8 cellular contexts compared by ENCODE assay signal in the genomic region with DNA sequence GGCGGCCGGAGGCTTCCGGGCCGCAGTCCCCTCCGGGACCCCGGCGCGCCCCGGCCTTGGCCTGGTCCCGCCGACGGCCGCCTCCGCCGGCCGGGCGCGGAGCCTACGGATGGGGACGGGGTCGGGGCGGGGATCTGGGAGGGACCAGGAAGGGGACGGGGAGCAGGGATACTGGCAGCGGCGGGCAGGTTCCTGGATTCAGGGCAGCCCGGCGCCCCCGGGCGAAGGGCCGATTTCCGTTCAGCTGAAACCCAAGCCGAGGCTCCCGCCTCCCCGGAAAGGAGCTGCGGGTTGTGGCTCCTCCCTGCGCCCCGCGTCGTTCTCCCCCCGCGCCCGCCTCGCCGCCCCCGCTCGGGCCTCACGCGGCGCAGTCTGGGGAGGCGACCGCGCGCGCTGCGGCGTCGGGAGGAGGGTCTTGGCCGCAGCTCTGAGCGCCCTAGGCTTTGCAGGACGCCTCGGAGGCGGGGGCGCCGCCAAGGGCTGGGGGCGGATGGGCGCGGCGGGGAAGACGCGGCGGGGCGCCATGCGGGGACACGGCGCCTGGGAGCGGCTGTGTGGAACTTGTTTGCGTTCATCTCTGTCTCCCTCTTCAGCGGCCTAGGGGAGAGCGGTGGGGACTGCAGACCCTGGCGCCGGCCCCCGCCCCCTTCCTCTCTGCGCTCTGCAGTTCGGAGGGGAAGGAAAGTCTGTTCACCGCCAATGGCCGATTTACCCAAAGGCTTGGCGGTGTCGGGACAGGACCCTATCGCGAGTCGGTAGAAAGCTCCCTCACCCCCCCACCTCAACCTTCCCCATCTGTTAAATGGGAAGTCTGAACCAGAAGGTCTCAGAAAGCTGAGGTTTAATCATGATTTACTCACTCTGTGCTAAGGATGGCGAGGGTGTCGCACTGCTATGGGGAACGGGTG. TPM values are rescaled to one million over a fixed set of nuclear protein-coding genes. Genes with fewer than 3 reads are reported as not detected.
DNase-seq lines count a peak whose midpoint lies in the region; ATAC-seq and TF ChIP-seq lines count a peak whose summit lies in the region.

No MANE protein-coding gene starts in this region.

- H3K27ac Mint-ChIP-seq in brain, result peak overlapping the region in 3 of 5 experiments; percentile 58 to 97 (median 92)
- no peak overlapping the region for H3K27ac Mint-ChIP-seq in stimulated activated naive CD8-positive, alpha-beta T cell treated with anti-CD3 and anti-CD28 coated beads, Interleukin-15, amount 100 ng/mL, for 72 hours

- no peaks in the 10 kb centered on the region for H3K36me3 ChIP-seq in kidney epithelial cell (ENCODE audit: control insufficient read depth, insufficient read depth, low read length)

- TF ChIP-seq CTCF in brain (conservative IDR thresholded peaks at IDR 0.05), result peak in 1 of 2 experiments; percentile 17
- TF ChIP-seq CTCF in kidney epithelial cell (IDR thresholded peaks at IDR 0.05; ENCODE audit: insufficient read depth, low read length, poor library complexity, severe bottlenecking), result no peak

- H3K4me1 Mint-ChIP-seq in brain, result peaks cover 37% of the 10 kb centered on the region
- H3K4me1 Mint-ChIP-seq in stimulated activated naive CD8-positive, alpha-beta T cell treated with anti-CD3 and anti-CD28 coated beads, Interleukin-15, amount 100 ng/mL, for 72 hours, result no peaks in the 10 kb centered on the region

- H3K36me3 Mint-ChIP-seq in brain, result peaks cover 25% of the 10 kb centered on the region

- H3K4me3 Mint-ChIP-seq in brain, result peak overlapping the region; percentile 75 to 85 (median 82)
- H3K4me3 Mint-ChIP-seq in stimulated activated naive CD8-positive, alpha-beta T cell treated with anti-CD3 and anti-CD28 coated beads, Interleukin-15, amount 100 ng/mL, for 72 hours, result peak overlapping the region; percentile 69 to 85

- peaks cover 6% of the 10 kb centered on the region for H3K27me3 Mint-ChIP-seq in brain
- peaks cover 67% of the 10 kb centered on the region for H3K27me3 Mint-ChIP-seq in stimulated activated naive CD8-positive, alpha-beta T cell treated with anti-CD3 and anti-CD28 coated beads, Interleukin-15, amount 100 ng/mL, for 72 hours

- ATAC-seq in stimulated activated naive CD8-positive, alpha-beta T cell treated with anti-CD3 and anti-CD28 coated beads, Interleukin-15, amount 100 ng/mL, for 72 hours, result peak; percentile 68

- peaks cover 6% of the 10 kb centered on the region for H3K27me3 ChIP-seq in kidney epithelial cell (ENCODE audit: control insufficient read depth, insufficient read depth, low read length)

- in situ Hi-C loops in KBM-7 (cut with MboI; ENCODE audit: low pct_unique_long_range_greater_than_20kb, low sequenced_read_pairs), result no loop called here

- DNase-seq in NCI-H510A treated with DMSO at 0.1 percent for 48 hours (lab: John Stamatoyannopoulos, UW) (peak; percentile 15), NCI-H510A (lab: John Stamatoyannopoulos, UW) (no peak), NCI-H774 (lab: John Stamatoyannopoulos, UW) (peak; percentile 77), kidney epithelial cell (ENCODE audit: low read depth) (no peak), KBM-7 (no peak), GM19240 (ENCODE audit: insufficient read length, low spot score) (no peak)
- no peak for DNase-seq in stimulated activated naive CD8-positive, alpha-beta T cell treated with anti-CD3 and anti-CD28 coated beads, Interleukin-15, amount 100 ng/mL, for 72 hours

- peaks cover under 1 to 7% (median 3%) of the 10 kb centered on the region in 5 experiments for H3K9me3 Mint-ChIP-seq in brain
- H3K9me3 Mint-ChIP-seq in stimulated activated naive CD8-positive, alpha-beta T cell treated with anti-CD3 and anti-CD28 coated beads, Interleukin-15, amount 100 ng/mL, for 72 hours, result peaks cover 0 to 7% of the 10 kb centered on the region in 2 donors

- H3K4me3 ChIP-seq in kidney epithelial cell (ENCODE audit: low read depth, low read length), result peak overlapping the region; percentile 64

RNA-seq across cellular contexts. Expression of gene TMEM181, which starts 22.7 kb away (rescaled TPM):
- 27.3 TPM for polyA plus RNA-seq in brain (ENCODE audit: insufficient read depth, low read depth, low replicate concordance)
- 22.1 and 25.0 TPM in 2 replicates for total RNA-seq in kidney epithelial cell

Comparison
In these comparisons a context has a peak if more than half of its experiments do, and no peak if none do; other contexts are left out.
1. DNase-seq: peak in NCI-H510A treated with DMSO at 0.1 percent for 48 hours (single experiment) and NCI-H774 (single experiment); none in NCI-H510A (single experiment), kidney epithelial cell (single experiment), stimulated activated naive CD8-positive, alpha-beta T cell treated with anti-CD3 and anti-CD28 coated beads, Interleukin-15, amount 100 ng/mL, for 72 hours (0 of 2), KBM-7 (single experiment) and GM19240 (single experiment).
2. H3K27ac Mint-ChIP-seq: peak in brain (3 of 5); none in stimulated activated naive CD8-positive, alpha-beta T cell treated with anti-CD3 and anti-CD28 coated beads, Interleukin-15, amount 100 ng/mL, for 72 hours (0 of 2).